In the genomic region with DNA sequence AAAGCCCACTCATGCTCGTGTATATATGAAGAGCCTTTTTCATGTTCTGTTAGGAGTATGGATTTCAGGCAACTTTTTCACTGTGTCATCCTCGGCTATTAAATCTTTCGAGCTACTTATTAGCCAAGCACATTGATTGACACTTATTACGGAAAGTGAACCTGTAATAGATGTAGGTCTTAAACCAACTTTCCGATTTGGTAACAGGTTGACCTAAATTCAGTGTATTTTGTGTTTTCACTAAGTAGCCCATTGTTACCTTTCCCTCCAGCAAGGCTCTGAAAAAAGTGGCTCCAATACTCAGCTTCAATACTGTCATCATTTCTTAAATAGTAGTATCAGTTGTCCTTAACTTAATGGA, we compare ENCODE assay signal across 8 cellular contexts. TPM values are rescaled to one million over a fixed set of nuclear protein-coding genes. Genes with fewer than 3 reads are reported as not detected.
DNase-seq lines count a peak whose midpoint lies in the region; ATAC-seq and TF ChIP-seq lines count a peak whose summit lies in the region.

No MANE protein-coding gene starts in this region.

- ATAC-seq in GM18907 (IDR thresholded peaks at IDR 0.05; ENCODE audit: unreplicated experiment) = no peak
- ATAC-seq in omental fat pad (ENCODE audit: low FRiP score) = no peak
- no peak for ATAC-seq in HG03175 (IDR thresholded peaks at IDR 0.05; ENCODE audit: unreplicated experiment)
- ATAC-seq in HG02763 (IDR thresholded peaks at IDR 0.05; ENCODE audit: unreplicated experiment) = no peak

- peaks cover 51% of the 10 kb centered on the region for H3K36me3 Mint-ChIP-seq in brain

- H3K4me3 Mint-ChIP-seq in brain = peak overlapping the region; percentile 95 to 100 (median 99)

- peak overlapping the region; percentile 97 for H3K27ac ChIP-seq in 22Rv1
- H3K27ac ChIP-seq in HEK293 (ENCODE audit: extremely low read depth, low read depth, low read length) = no peak overlapping the region
- H3K27ac ChIP-seq in mucosa of rectum (ENCODE audit: low read depth in 2 of 2, low read length in 2 of 2) = peak overlapping the region; percentile 95 to 97

- H3K27me3 ChIP-seq in mucosa of rectum (ENCODE audit: control insufficient read depth in 2 of 2, insufficient read depth in 2 of 2, low read length in 2 of 2) = no peaks in the 10 kb centered on the region

- peaks cover 32% of the 10 kb centered on the region for H3K4me1 Mint-ChIP-seq in brain

- H3K9me3 ChIP-seq in HEK293 (ENCODE audit: control insufficient read depth, insufficient read depth, low read depth, low read length) = no peaks in the 10 kb centered on the region
- H3K9me3 ChIP-seq in mucosa of rectum (ENCODE audit: control insufficient read depth in 2 of 2, low read length in 2 of 2) = no peaks in the 10 kb centered on the region

- peak overlapping the region; percentile 96 to 100 (median 99) for H3K27ac Mint-ChIP-seq in brain

- no peak for DNase-seq in omental fat pad (ENCODE audit: low spot score)

- H3K27me3 Mint-ChIP-seq in brain = peaks cover 10% of the 10 kb centered on the region

- peak overlapping the region; percentile 95 to 96 for H3K9ac ChIP-seq in mucosa of rectum (ENCODE audit: low read depth in 1 of 2, low read length in 2 of 2)

- POLR2A ChIA-PET in HEK293 (lab: Yijun Ruan, JAX) = interaction anchor here (2.1 to 2.3 kb wide), 2 partner anchors 28 to 172 kb away, joined by 5 to 21 read pairs; a partner anchor contains a TSS

- H3K9me3 Mint-ChIP-seq in brain = peaks cover 5 to 19% (median 7%) of the 10 kb centered on the region in 5 experiments

- H3K4me3 ChIP-seq in HEK293 (ENCODE audit: low read depth, low read length) = peak overlapping the region; percentile 74
- H3K4me3 ChIP-seq in mucosa of rectum (ENCODE audit: low read length in 2 of 2) = peak overlapping the region; percentile 92 to 98

- H3K4me1 ChIP-seq in HEK293 (ENCODE audit: control insufficient read depth, insufficient read depth, low read length) (no peaks in the 10 kb centered on the region; the same call in 1 of the 2 replicates), mucosa of rectum (ENCODE audit: control insufficient read depth in 2 of 2, insufficient read depth in 2 of 2, low read length in 2 of 2) (peaks cover 9 to 11% of the 10 kb centered on the region in 2 donors)

- CTCF ChIA-PET in HEK293 (lab: Yijun Ruan, JAX) = no interaction called here

- TF ChIP-seq CTCF in 22Rv1 (IDR thresholded peaks at IDR 0.05) (no peak), HEK293 (tag by site-specific recombination; IDR thresholded peaks at IDR 0.05) (no peak), brain (conservative IDR thresholded peaks at IDR 0.05) (no peak), omental fat pad (IDR thresholded peaks at IDR 0.05) (no peak)

- H3K36me3 ChIP-seq in HEK293 (ENCODE audit: control insufficient read depth in 2 of 2, insufficient read depth in 1 of 2, low read length in 2 of 2) (no peaks in the 10 kb centered on the region; a peak in 1 of 3 replicates), mucosa of rectum (ENCODE audit: control insufficient read depth in 2 of 2, insufficient read depth in 2 of 2, low read length in 2 of 2) (no peaks in the 10 kb centered on the region)

TF ChIP-seq in HEK293, 187 proteins besides CTCF, POLR2A, EP300 and RAD21:
- TF ChIP-seq ZNF776 (tag by site-specific recombination; IDR thresholded peaks at IDR 0.05; ENCODE audit: borderline replicate concordance) (no peak), YY1 (tag by site-specific recombination; IDR thresholded peaks at IDR 0.05) (no peak), ZNF549 (tag by site-specific recombination; IDR thresholded peaks at IDR 0.05) (no peak), GLI4 (tag by site-specific recombination; IDR thresholded peaks at IDR 0.05) (no peak), IKZF3 (tag by site-specific recombination; IDR thresholded peaks at IDR 0.05) (no peak), PRDM1 (tag by site-specific recombination; IDR thresholded peaks at IDR 0.05) (peak; percentile 54; the same call in 1 of the 2 replicates), ZNF366 (tag by site-specific recombination; conservative IDR thresholded peaks at IDR 0.05) (no peak)
- TF ChIP-seq, protein P1, sequence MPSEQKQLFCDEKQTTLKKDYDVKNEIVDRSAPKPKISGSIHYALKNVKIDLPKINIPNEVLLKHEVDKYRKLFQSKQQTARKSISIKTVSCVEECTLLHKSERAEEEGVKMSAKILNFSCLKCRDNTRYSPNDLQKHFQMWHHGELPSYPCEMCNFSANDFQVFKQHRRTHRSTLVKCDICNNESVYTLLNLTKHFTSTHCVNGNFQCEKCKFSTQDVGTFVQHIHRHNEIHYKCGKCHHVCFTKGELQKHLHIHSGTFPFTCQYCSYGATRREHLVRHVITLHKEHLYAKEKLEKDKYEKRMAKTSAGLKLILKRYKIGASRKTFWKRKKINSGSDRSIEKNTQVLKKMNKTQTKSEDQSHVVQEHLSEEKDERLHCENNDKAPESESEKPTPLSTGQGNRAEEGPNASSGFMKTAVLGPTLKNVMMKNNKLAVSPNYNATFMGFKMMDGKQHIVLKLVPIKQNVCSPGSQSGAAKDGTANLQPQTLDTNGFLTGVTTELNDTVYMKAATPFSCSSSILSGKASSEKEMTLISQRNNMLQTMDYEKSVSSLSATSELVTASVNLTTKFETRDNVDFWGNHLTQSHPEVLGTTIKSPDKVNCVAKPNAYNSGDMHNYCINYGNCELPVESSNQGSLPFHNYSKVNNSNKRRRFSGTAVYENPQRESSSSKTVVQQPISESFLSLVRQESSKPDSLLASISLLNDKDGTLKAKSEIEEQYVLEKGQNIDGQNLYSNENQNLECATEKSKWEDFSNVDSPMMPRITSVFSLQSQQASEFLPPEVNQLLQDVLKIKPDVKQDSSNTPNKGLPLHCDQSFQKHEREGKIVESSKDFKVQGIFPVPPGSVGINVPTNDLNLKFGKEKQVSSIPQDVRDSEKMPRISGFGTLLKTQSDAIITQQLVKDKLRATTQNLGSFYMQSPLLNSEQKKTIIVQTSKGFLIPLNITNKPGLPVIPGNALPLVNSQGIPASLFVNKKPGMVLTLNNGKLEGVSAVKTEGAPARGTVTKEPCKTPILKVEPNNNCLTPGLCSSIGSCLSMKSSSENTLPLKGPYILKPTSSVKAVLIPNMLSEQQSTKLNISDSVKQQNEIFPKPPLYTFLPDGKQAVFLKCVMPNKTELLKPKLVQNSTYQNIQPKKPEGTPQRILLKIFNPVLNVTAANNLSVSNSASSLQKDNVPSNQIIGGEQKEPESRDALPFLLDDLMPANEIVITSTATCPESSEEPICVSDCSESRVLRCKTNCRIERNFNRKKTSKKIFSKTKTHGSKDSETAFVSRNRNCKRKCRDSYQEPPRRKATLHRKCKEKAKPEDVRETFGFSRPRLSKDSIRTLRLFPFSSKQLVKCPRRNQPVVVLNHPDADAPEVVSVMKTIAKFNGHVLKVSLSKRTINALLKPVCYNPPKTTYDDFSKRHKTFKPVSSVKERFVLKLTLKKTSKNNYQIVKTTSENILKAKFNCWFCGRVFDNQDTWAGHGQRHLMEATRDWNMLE (tag by site-specific recombination; conservative IDR thresholded peaks at IDR 0.05; ENCODE audit: low read depth) = no peak

RNA-seq across cellular contexts. Expression of a gene that starts 1.7 kb away (rescaled TPM):
- 71.7 TPM for polyA plus RNA-seq in brain (ENCODE audit: insufficient read depth, low read depth, low replicate concordance)
- 100 to 1,000 TPM in 1 of 4 donors, 10 to 100 TPM in 3; 50.3 to 108 (median 81.0) TPM for total RNA-seq in omental fat pad

RNA-seq across cellular contexts. Expression of a gene that starts 29.2 kb away (rescaled TPM):
- 33.0 TPM for polyA plus RNA-seq in brain (ENCODE audit: insufficient read depth, low read depth, low replicate concordance)
- total RNA-seq in omental fat pad = 10 to 100 TPM; 13.0 to 19.4 (median 15.6) TPM

RNA-seq across cellular contexts. Expression of a gene that starts 29.3 kb away (rescaled TPM):
- polyA plus RNA-seq in brain (ENCODE audit: insufficient read depth, low read depth, low replicate concordance) = 4.9 TPM
- 1 to 10 TPM in 2 of 4 donors, under 1 TPM in 2; 0.94 to 2.5 (median 1.2) TPM for total RNA-seq in omental fat pad
